In genomic region chr10:118305730-118306129, GRCh38 we compare ENCODE assay signal across 16 cellular contexts. TPM values are rescaled to one million over a fixed set of nuclear protein-coding genes. Genes with fewer than 3 reads are reported as not detected.
DNase-seq lines count a peak whose midpoint lies in the region; ATAC-seq, FAIRE-seq and TF ChIP-seq lines count a peak whose summit lies in the region.
"Had no signal": no experiment of that assay in that cellular context is flagged by ENCODE, and none has a peak within 500 bp of the region (broad histone marks: within the 10 kb centered on the region; RNA-seq: fewer than 3 reads in every experiment).

No MANE protein-coding gene starts in this region.

- no peak overlapping the region for H3K4me2 ChIP-seq in SK-N-SH
- H3K4me2 ChIP-seq: GM23338 had no signal

- no peak overlapping the region for H2AFZ ChIP-seq in SK-N-SH (ENCODE audit: low read depth)
- H2AFZ ChIP-seq: GM23338 had no signal

- H3K9me3 Mint-ChIP-seq in type B pancreatic cell, result no peaks in the 10 kb centered on the region
- H3K9me3 Mint-ChIP-seq: CD14-positive monocyte; CD8-positive, alpha-beta memory T cell; GM23338 had no signal

- no peak for TF ChIP-seq RAD21 in SK-N-SH (IDR thresholded peaks at IDR 0.05; ENCODE audit: low read length)

- no peaks in the 10 kb centered on the region for H3K9me3 ChIP-seq in SK-N-SH
- no peaks in the 10 kb centered on the region for H3K9me3 ChIP-seq in HEK293 (ENCODE audit: control insufficient read depth, insufficient read depth, low read depth, low read length)

- H3K4me1 ChIP-seq in SK-N-SH (ENCODE audit: control insufficient read depth in 1 of 2, insufficient read depth in 2 of 2, low read depth in 1 of 2, low read length in 1 of 2) (peaks cover 2 to 10% of the 10 kb centered on the region in 2 experiments; a peak in 3 of 4 replicates), HEK293 (ENCODE audit: control insufficient read depth, insufficient read depth, low read length) (no peaks in the 10 kb centered on the region)

- POLR2A ChIA-PET in SK-N-SH (lab: Yijun Ruan, JAX) (no interaction called here), HEK293 (lab: Yijun Ruan, JAX) (no interaction called here)

- no peak overlapping the region for H3K27ac ChIP-seq in SK-N-SH (ENCODE audit: low read depth in 2 of 2, low read length in 1 of 2)
- no peak overlapping the region for H3K27ac ChIP-seq in HEK293 (ENCODE audit: extremely low read depth, low read depth, low read length)

- H4K20me1 ChIP-seq in SK-N-SH (ENCODE audit: insufficient read depth), result no peaks in the 10 kb centered on the region

- H3K27me3 ChIP-seq in SK-N-SH (ENCODE audit: insufficient read depth), result no peaks in the 10 kb centered on the region

- peak; percentile 57 for FAIRE-seq in colon (lab: Jason Lieb, UNC)
- FAIRE-seq: GM12878 had no signal

- H3K9me2 ChIP-seq in SK-N-SH, result no peaks in the 10 kb centered on the region

- no peak overlapping the region for H3K4me3 Mint-ChIP-seq in type B pancreatic cell
- H3K4me3 Mint-ChIP-seq: CD14-positive monocyte; CD8-positive, alpha-beta memory T cell; GM23338 had no signal

- H3K27me3 Mint-ChIP-seq in type B pancreatic cell, result no peaks in the 10 kb centered on the region
- H3K27me3 Mint-ChIP-seq: CD8-positive, alpha-beta memory T cell had no signal

- H3K36me3 ChIP-seq in SK-N-SH (replicated peaks in 1 of 2; ENCODE audit: control insufficient read depth in 1 of 2, insufficient read depth in 2 of 2, low read length in 1 of 2) (peaks cover 33 to 44% of the 10 kb centered on the region in 2 experiments), HEK293 (ENCODE audit: control insufficient read depth in 2 of 2, insufficient read depth in 1 of 2, low read length in 2 of 2) (peaks cover 0 to 46% of the 10 kb centered on the region in 2 experiments)

- TF ChIP-seq EP300 in SK-N-SH (IDR thresholded peaks at IDR 0.05; ENCODE audit: borderline replicate concordance in 1 of 2, low read depth in 1 of 2, low read length in 1 of 2), result peak in 1 of 2 experiments; percentile 49; a peak in 1 of 4 replicates

- no peak overlapping the region for H3K9ac ChIP-seq in SK-N-SH

- H3K27ac Mint-ChIP-seq in type B pancreatic cell, result peak overlapping the region; percentile 20
- H3K27ac Mint-ChIP-seq: GM23338 had no signal

- WGBS in SK-N-SH (ENCODE audit: low lambda C conversion rate), result 91% methylated on average over 1 of the region's 1 CpG

- ATAC-seq in SK-N-SH treated with all-trans-retinoic acid at 6 μM for 48 hours, result no peak
- ATAC-seq: GM12878, GM23338 had no signal

- no peaks in the 10 kb centered on the region for H3F3A ChIP-seq in SK-N-SH (replicated peaks; ENCODE audit: insufficient read depth)

- CTCF ChIA-PET in SK-N-SH (lab: Yijun Ruan, JAX), result interaction anchor here (1.0 to 3.0 kb wide), 3 partner anchors 11 to 154 kb away, joined by 3 to 16 read pairs (median 5); no protein-coding TSS in a partner anchor
- CTCF ChIA-PET in HEK293 (lab: Yijun Ruan, JAX), result no interaction called here

- peaks cover 29% of the 10 kb centered on the region for H3K36me3 Mint-ChIP-seq in type B pancreatic cell

- DNase-seq in SK-N-SH (no peak), type B pancreatic cell (ENCODE audit: extremely low spot score, unreplicated experiment) (no peak), NCI-H69 (lab: John Stamatoyannopoulos, UW) (no peak), NCI-H2107 (lab: John Stamatoyannopoulos, UW) (no peak), COLO829 (ENCODE audit: low spot score) (no peak)
- DNase-seq: Calu3; CD8-positive, alpha-beta memory T cell; DMS 273 treated with DMSO at 0.1 percent for 48 hours; H7; IMR-90 had no signal

- no peaks in the 10 kb centered on the region for H3K4me1 Mint-ChIP-seq in type B pancreatic cell (ENCODE audit: unreplicated experiment)
- H3K4me1 Mint-ChIP-seq: CD14-positive monocyte; CD8-positive, alpha-beta memory T cell had no signal

- H3K79me2 ChIP-seq in SK-N-SH (ENCODE audit: insufficient read depth), result no peaks in the 10 kb centered on the region

- H3K4me3 ChIP-seq in SK-N-SH (ENCODE audit: low read depth in 2 of 2, low read length in 1 of 2) (no peak overlapping the region), HEK293 (ENCODE audit: low read depth, low read length) (no peak overlapping the region)
- H3K4me3 ChIP-seq: GM12878, GM23338 had no signal

- TF ChIP-seq CTCF in SK-N-SH (IDR thresholded peaks at IDR 0.05), result no peak
- TF ChIP-seq CTCF in HEK293 (tag by site-specific recombination; IDR thresholded peaks at IDR 0.05), result no peak
- no peak for TF ChIP-seq CTCF in type B pancreatic cell (conservative IDR thresholded peaks at IDR 0.05)

TF ChIP-seq in SK-N-SH, 30 proteins besides CTCF, POLR2A, EP300 and RAD21:
- TF ChIP-seq FOXJ3 (CRISPR knock-in tag; IDR thresholded peaks at IDR 0.05) (no peak), RCOR1 (IDR thresholded peaks at IDR 0.05; ENCODE audit: low read length) (0 out of 2 replicates have a peak, but pooled peaks have one; percentile 31), ELF1 (IDR thresholded peaks at IDR 0.05) (no peak), CHD2 (IDR thresholded peaks at IDR 0.05; ENCODE audit: low read length, partially characterized antibody) (no peak), FOSL2 (IDR thresholded peaks at IDR 0.05; ENCODE audit: borderline replicate concordance, low read depth) (no peak)

TF ChIP-seq in SK-N-SH treated with all-trans-retinoic acid at 6 μM for 48 hours, 23 proteins besides CTCF, POLR2A, EP300 and RAD21 (continues in another document):
- TF ChIP-seq, protein P1, sequence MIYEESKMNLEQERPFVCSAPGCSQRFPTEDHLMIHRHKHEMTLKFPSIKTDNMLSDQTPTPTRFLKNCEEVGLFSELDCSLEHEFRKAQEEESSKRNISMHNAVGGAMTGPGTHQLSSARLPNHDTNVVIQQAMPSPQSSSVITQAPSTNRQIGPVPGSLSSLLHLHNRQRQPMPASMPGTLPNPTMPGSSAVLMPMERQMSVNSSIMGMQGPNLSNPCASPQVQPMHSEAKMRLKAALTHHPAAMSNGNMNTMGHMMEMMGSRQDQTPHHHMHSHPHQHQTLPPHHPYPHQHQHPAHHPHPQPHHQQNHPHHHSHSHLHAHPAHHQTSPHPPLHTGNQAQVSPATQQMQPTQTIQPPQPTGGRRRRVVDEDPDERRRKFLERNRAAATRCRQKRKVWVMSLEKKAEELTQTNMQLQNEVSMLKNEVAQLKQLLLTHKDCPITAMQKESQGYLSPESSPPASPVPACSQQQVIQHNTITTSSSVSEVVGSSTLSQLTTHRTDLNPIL (CRISPR knock-in tag; IDR thresholded peaks at IDR 0.05; ENCODE audit: low read depth), result no peak
- no peak for TF ChIP-seq PPARA (CRISPR knock-in tag; IDR thresholded peaks at IDR 0.05; ENCODE audit: borderline replicate concordance)
- TF ChIP-seq ZFP3 (CRISPR knock-in tag; IDR thresholded peaks at IDR 0.05), result no peak

TF ChIP-seq in HEK293, 187 proteins besides CTCF, POLR2A, EP300 and RAD21 (continues in another document):
- TF ChIP-seq SP7 (tag by site-specific recombination; IDR thresholded peaks at IDR 0.05), result peak; percentile 69
- no peak for TF ChIP-seq ZNF404 (tag by site-specific recombination; IDR thresholded peaks at IDR 0.05)
- TF ChIP-seq, protein P2, sequence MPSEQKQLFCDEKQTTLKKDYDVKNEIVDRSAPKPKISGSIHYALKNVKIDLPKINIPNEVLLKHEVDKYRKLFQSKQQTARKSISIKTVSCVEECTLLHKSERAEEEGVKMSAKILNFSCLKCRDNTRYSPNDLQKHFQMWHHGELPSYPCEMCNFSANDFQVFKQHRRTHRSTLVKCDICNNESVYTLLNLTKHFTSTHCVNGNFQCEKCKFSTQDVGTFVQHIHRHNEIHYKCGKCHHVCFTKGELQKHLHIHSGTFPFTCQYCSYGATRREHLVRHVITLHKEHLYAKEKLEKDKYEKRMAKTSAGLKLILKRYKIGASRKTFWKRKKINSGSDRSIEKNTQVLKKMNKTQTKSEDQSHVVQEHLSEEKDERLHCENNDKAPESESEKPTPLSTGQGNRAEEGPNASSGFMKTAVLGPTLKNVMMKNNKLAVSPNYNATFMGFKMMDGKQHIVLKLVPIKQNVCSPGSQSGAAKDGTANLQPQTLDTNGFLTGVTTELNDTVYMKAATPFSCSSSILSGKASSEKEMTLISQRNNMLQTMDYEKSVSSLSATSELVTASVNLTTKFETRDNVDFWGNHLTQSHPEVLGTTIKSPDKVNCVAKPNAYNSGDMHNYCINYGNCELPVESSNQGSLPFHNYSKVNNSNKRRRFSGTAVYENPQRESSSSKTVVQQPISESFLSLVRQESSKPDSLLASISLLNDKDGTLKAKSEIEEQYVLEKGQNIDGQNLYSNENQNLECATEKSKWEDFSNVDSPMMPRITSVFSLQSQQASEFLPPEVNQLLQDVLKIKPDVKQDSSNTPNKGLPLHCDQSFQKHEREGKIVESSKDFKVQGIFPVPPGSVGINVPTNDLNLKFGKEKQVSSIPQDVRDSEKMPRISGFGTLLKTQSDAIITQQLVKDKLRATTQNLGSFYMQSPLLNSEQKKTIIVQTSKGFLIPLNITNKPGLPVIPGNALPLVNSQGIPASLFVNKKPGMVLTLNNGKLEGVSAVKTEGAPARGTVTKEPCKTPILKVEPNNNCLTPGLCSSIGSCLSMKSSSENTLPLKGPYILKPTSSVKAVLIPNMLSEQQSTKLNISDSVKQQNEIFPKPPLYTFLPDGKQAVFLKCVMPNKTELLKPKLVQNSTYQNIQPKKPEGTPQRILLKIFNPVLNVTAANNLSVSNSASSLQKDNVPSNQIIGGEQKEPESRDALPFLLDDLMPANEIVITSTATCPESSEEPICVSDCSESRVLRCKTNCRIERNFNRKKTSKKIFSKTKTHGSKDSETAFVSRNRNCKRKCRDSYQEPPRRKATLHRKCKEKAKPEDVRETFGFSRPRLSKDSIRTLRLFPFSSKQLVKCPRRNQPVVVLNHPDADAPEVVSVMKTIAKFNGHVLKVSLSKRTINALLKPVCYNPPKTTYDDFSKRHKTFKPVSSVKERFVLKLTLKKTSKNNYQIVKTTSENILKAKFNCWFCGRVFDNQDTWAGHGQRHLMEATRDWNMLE (tag by site-specific recombination; conservative IDR thresholded peaks at IDR 0.05; ENCODE audit: low read depth), result no peak
- no peak for TF ChIP-seq ZNF274 (IDR thresholded peaks at IDR 0.05; ENCODE audit: low read length)
- TF ChIP-seq ZNF274 (tag by site-specific recombination; IDR thresholded peaks at IDR 0.05; ENCODE audit: borderline replicate concordance), result no peak
- TF ChIP-seq ZNF341 (tag by site-specific recombination; IDR thresholded peaks at IDR 0.05; ENCODE audit: low read depth), result no peak
- TF ChIP-seq OSR2 (tag by site-specific recombination; IDR thresholded peaks at IDR 0.05), result 0 out of 2 replicates have a peak, but pooled peaks have one; percentile 6
- no peak for TF ChIP-seq ZNF24 (tag by site-specific recombination; IDR thresholded peaks at IDR 0.05)

RNA-seq across cellular contexts. Expression of gene FAM204A, which starts 36.4 kb away (rescaled TPM):
- 10.8 and 14.2 TPM in 2 replicates for polyA plus RNA-seq in SK-N-SH (2012; rRNA removed)
- polyA plus RNA-seq in SK-N-SH (2012; cell fraction: cytosol; rRNA removed), result 18.2 and 27.8 TPM in 2 replicates
- polyA plus RNA-seq in SK-N-SH (2012; cell fraction: nucleus; rRNA removed), result 7.7 and 8.7 TPM in 2 replicates
- 57.8 and 58.0 TPM in 2 replicates for total RNA-seq in type B pancreatic cell (ENCODE audit: low replicate concordance)
